ENCODE assay signal across 28 cellular contexts in the genomic region with DNA sequence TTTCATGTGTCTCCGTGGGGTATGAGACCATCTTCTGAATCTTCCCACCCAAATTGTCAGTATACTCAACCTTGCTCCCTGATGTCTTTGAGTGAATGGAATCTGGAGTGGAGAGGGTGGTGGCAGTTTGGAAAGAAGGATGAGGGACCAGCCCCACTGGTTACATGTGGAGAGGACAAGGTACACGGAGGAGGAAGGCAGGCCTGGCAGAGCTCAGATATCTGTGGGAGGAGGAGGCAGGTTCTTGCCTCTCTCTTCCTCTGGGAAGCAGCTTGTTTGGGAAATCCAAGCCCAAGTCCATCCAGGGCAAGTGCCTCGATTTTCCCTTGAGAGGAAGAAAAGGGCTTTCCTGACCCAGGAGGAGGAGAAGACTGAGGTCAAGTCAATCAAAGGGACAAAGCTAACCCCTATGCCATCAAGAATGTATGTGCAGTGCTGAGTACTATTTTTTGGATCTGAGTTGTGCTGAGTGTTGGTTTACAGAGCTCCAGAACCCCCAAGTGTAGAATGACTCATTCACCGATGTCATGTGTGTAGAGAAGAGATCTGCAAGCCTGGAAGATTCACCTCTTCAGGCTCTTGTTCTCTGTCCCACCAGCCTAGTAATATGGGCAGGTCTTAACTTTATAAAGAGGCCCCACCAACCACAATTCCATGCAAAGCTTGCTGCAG. TPM values are rescaled to one million over a fixed set of nuclear protein-coding genes. Genes with fewer than 3 reads are reported as not detected.
DNase-seq lines count a peak whose midpoint lies in the region; ATAC-seq, FAIRE-seq and TF ChIP-seq lines count a peak whose summit lies in the region.
"Had no signal": no experiment of that assay in that cellular context is flagged by ENCODE, and none has a peak within 500 bp of the region (broad histone marks: within the 10 kb centered on the region; RNA-seq: fewer than 3 reads in every experiment).

No MANE protein-coding gene starts in this region.

- no peak for ATAC-seq in stimulated activated naive CD8-positive, alpha-beta T cell treated with anti-CD3 and anti-CD28 coated beads, Interleukin-15, Interleukin-2, amounts not matched to agents 100 U/mL and 50 U/mL, for 24 hours
- no peak for ATAC-seq in GM21576 (IDR thresholded peaks at IDR 0.05; ENCODE audit: unreplicated experiment)

- POLR2A ChIA-PET in HEK293 (lab: Yijun Ruan, JAX), result interaction anchor here (0.6 to 1.2 kb wide), 3 partner anchors 22 to 553 kb away, joined by 3 read pairs; no protein-coding TSS in a partner anchor

- H3K27ac ChIP-seq in HEK293 (ENCODE audit: extremely low read depth, low read depth, low read length) (no peak overlapping the region), kidney (ENCODE audit: low read depth in 2 of 2, low read length in 2 of 2) (no peak overlapping the region)
- H3K27ac ChIP-seq: esophagus squamous epithelium, heart right ventricle, Peyer's patch, right atrium auricular region, SK-N-MC had no signal

- H3K4me3 ChIP-seq in HEK293 (ENCODE audit: low read depth, low read length) (no peak overlapping the region), kidney (ENCODE audit: low read length in 2 of 2) (no peak overlapping the region)
- H3K4me3 ChIP-seq: esophagus squamous epithelium, heart right ventricle, Peyer's patch, right atrium auricular region, SK-N-MC had no signal

- DNase-seq in AG20443 (ENCODE audit: low spot score), result peak; percentile 62
- DNase-seq in amniotic epithelial cell (ENCODE audit: low read depth), result peak; percentile 29
- peak; percentile 12 for DNase-seq in kidney
- no peak for DNase-seq in stimulated activated naive CD8-positive, alpha-beta T cell treated with anti-CD3 and anti-CD28 coated beads, Interleukin-15, Interleukin-2, amounts not matched to agents 100 U/mL and 50 U/mL, for 24 hours
- no peak for DNase-seq in DMS79 (lab: John Stamatoyannopoulos, UW)
- no peak for DNase-seq in SIG-M5 treated with dmso at 0.1 percent for 504 hours (lab: John Stamatoyannopoulos, UW; ENCODE audit: unreplicated experiment)
- DNase-seq: activated CD4-positive, alpha-beta T cell treated with anti-CD3 and anti-CD28 coated beads for 1 hour; activated gamma-delta T cell; amniotic stem cell; effector CD4-positive, alpha-beta T cell; esophagus squamous epithelium; H7; heart right ventricle; islet precursor cell; naive B cell; NCI-H1930; NK-92 treated with Interleukin-12 subunit alpha and Interleukin-12 subunit beta, amount 100 ng/mL, for 24 hours; T-helper 9 cell had no signal

- CTCF ChIA-PET in HEK293 (lab: Yijun Ruan, JAX), result interaction anchor here (0.5 to 9.4 kb wide), 27 partner anchors 8 to 601 kb away, joined by 3 to 88 read pairs (median 6); a partner anchor contains a TSS

- no peaks in the 10 kb centered on the region for H3K36me3 ChIP-seq in HEK293 (ENCODE audit: control insufficient read depth in 2 of 2, insufficient read depth in 1 of 2, low read length in 2 of 2)
- H3K36me3 ChIP-seq in kidney (ENCODE audit: control insufficient read depth in 1 of 2, insufficient read depth in 2 of 2, low read length in 2 of 2), result no peaks in the 10 kb centered on the region
- H3K36me3 ChIP-seq: esophagus squamous epithelium, heart right ventricle, Peyer's patch, right atrium auricular region had no signal

- TF ChIP-seq CTCF in HEK293 (tag by site-specific recombination; IDR thresholded peaks at IDR 0.05), result no peak
- TF ChIP-seq CTCF in kidney (IDR thresholded peaks at IDR 0.05; ENCODE audit: borderline replicate concordance, extremely low read depth, insufficient read depth), result no peak

- FAIRE-seq in kidney (lab: Jason Lieb, UNC), result no peak

- intact Hi-C loops in kidney (cut with DNase I), result no loop called here

- H3K9ac ChIP-seq in kidney (ENCODE audit: low read length in 2 of 2), result no peak overlapping the region

- no peaks in the 10 kb centered on the region for H3K4me1 ChIP-seq in HEK293 (ENCODE audit: control insufficient read depth, insufficient read depth, low read length)
- H3K4me1 ChIP-seq in kidney (ENCODE audit: control insufficient read depth in 1 of 2, insufficient read depth in 1 of 2, low read depth in 1 of 2, low read length in 2 of 2), result peaks cover 2 to 5% of the 10 kb centered on the region in 2 donors
- H3K4me1 ChIP-seq: Peyer's patch had no signal

- H3K9me3 ChIP-seq in HEK293 (ENCODE audit: control insufficient read depth, insufficient read depth, low read depth, low read length) (no peaks in the 10 kb centered on the region), kidney (ENCODE audit: control insufficient read depth in 1 of 2, low read length in 2 of 2) (peaks cover 0 to 4% of the 10 kb centered on the region in 2 donors)
- H3K9me3 ChIP-seq: esophagus squamous epithelium, Peyer's patch had no signal

TF ChIP-seq in HEK293, 187 proteins besides CTCF, POLR2A, EP300 and RAD21 (continues in another document):
- no peak for TF ChIP-seq SP2 (tag by site-specific recombination; IDR thresholded peaks at IDR 0.05)
- TF ChIP-seq ZBTB7A (tag by site-specific recombination; IDR thresholded peaks at IDR 0.05; ENCODE audit: low read depth), result no peak
- no peak for TF ChIP-seq ZNF114 (tag by site-specific recombination; IDR thresholded peaks at IDR 0.05)
- TF ChIP-seq, protein P1, sequence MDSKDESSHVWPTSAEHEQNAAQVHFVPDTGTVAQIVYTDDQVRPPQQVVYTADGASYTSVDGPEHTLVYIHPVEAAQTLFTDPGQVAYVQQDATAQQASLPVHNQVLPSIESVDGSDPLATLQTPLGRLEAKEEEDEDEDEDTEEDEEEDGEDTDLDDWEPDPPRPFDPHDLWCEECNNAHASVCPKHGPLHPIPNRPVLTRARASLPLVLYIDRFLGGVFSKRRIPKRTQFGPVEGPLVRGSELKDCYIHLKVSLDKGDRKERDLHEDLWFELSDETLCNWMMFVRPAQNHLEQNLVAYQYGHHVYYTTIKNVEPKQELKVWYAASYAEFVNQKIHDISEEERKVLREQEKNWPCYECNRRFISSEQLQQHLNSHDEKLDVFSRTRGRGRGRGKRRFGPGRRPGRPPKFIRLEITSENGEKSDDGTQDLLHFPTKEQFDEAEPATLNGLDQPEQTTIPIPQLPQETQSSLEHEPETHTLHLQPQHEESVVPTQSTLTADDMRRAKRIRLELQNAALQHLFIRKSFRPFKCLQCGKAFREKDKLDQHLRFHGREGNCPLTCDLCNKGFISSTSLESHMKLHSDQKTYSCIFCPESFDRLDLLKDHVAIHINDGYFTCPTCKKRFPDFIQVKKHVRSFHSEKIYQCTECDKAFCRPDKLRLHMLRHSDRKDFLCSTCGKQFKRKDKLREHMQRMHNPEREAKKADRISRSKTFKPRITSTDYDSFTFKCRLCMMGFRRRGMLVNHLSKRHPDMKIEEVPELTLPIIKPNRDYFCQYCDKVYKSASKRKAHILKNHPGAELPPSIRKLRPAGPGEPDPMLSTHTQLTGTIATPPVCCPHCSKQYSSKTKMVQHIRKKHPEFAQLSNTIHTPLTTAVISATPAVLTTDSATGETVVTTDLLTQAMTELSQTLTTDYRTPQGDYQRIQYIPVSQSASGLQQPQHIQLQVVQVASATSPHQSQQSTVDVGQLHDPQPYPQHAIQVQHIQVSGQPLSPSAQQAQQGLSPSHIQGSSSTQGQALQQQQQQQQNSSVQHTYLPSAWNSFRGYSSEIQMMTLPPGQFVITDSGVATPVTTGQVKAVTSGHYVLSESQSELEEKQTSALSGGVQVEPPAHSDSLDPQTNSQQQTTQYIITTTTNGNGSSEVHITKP (tag by site-specific recombination; IDR thresholded peaks at IDR 0.05), result no peak
- no peak for TF ChIP-seq YY2 (tag by site-specific recombination; IDR thresholded peaks at IDR 0.05)
- no peak for TF ChIP-seq ZNF404 (tag by site-specific recombination; IDR thresholded peaks at IDR 0.05)
- no peak for TF ChIP-seq ZNF561 (tag by site-specific recombination; IDR thresholded peaks at IDR 0.05; ENCODE audit: borderline replicate concordance)
- no peak for TF ChIP-seq SCRT2 (tag by site-specific recombination; IDR thresholded peaks at IDR 0.05)
- no peak for TF ChIP-seq ZNF423 (tag by site-specific recombination; IDR thresholded peaks at IDR 0.05)
- peak; percentile 32; the same call in 1 of the 2 replicates for TF ChIP-seq GLIS1 (tag by site-specific recombination; IDR thresholded peaks at IDR 0.05)
- TF ChIP-seq KLF16 (tag by site-specific recombination; IDR thresholded peaks at IDR 0.05), result no peak
- TF ChIP-seq ZNF510 (tag by site-specific recombination; IDR thresholded peaks at IDR 0.05; ENCODE audit: insufficient replicate concordance), result no peak
- no peak for TF ChIP-seq ZNF830 (tag by site-specific recombination; IDR thresholded peaks at IDR 0.05; ENCODE audit: low read depth)
- peak; percentile 26 for TF ChIP-seq EGR2 (tag by site-specific recombination; IDR thresholded peaks at IDR 0.05; ENCODE audit: low read depth)
- TF ChIP-seq ZNF670 (tag by site-specific recombination; IDR thresholded peaks at IDR 0.05; ENCODE audit: low read depth), result no peak
- TF ChIP-seq ZNF600 (tag by site-specific recombination; IDR thresholded peaks at IDR 0.05), result peak; percentile 58; the same call in 1 of the 2 replicates
- TF ChIP-seq ZFP41 (tag by site-specific recombination; IDR thresholded peaks at IDR 0.05; ENCODE audit: borderline replicate concordance), result no peak
- TF ChIP-seq ZNF350 (tag by site-specific recombination; IDR thresholded peaks at IDR 0.05), result no peak
- TF ChIP-seq ZNF37A (tag by site-specific recombination; IDR thresholded peaks at IDR 0.05), result no peak
- TF ChIP-seq, protein P2, sequence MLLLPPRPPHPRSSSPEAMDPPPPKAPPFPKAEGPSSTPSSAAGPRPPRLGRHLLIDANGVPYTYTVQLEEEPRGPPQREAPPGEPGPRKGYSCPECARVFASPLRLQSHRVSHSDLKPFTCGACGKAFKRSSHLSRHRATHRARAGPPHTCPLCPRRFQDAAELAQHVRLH (tag by site-specific recombination; IDR thresholded peaks at IDR 0.05), result no peak
- TF ChIP-seq ZFHX2 (tag by site-specific recombination; conservative IDR thresholded peaks at IDR 0.05), result peak; percentile 51
- TF ChIP-seq, protein P3, sequence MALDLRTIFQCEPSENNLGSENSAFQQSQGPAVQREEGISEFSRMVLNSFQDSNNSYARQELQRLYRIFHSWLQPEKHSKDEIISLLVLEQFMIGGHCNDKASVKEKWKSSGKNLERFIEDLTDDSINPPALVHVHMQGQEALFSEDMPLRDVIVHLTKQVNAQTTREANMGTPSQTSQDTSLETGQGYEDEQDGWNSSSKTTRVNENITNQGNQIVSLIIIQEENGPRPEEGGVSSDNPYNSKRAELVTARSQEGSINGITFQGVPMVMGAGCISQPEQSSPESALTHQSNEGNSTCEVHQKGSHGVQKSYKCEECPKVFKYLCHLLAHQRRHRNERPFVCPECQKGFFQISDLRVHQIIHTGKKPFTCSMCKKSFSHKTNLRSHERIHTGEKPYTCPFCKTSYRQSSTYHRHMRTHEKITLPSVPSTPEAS (tag by site-specific recombination; IDR thresholded peaks at IDR 0.05), result no peak

RNA-seq across cellular contexts. Expression of a gene that starts 19.8 kb away (rescaled TPM):
- total RNA-seq in kidney, result 33.2 TPM
- polyA plus RNA-seq in kidney (ENCODE audit: insufficient read depth, low read depth, low replicate concordance), result 35.1 TPM

RNA-seq across cellular contexts. Expression of a gene that starts 33.1 kb away (rescaled TPM):
- not detected for total RNA-seq in kidney
- not detected for polyA plus RNA-seq in kidney (ENCODE audit: insufficient read depth, low read depth, low replicate concordance)
- total RNA-seq: esophagus squamous epithelium, H7, heart right ventricle, lung microvascular endothelial cell, MCF 10A, NCI-H460, omental fat pad, Peyer's patch, right atrium auricular region had no signal
- polyA plus RNA-seq: AG04450, heart right ventricle had no signal

Comparison
In these comparisons a context has a peak if more than half of its experiments do, and no peak if none do; other contexts are left out.
1. DNase-seq: peak in AG20443 (single experiment), amniotic epithelial cell (single experiment) and kidney (single experiment); none in stimulated activated naive CD8-positive, alpha-beta T cell treated with anti-CD3 and anti-CD28 coated beads, Interleukin-15, Interleukin-2, amounts not matched to agents 100 U/mL and 50 U/mL, for 24 hours (single experiment), DMS79 (single experiment) and SIG-M5 treated with dmso at 0.1 percent for 504 hours (single experiment).